Comparison of ENCODE assay signal across 1 cellular context in the genomic region with DNA sequence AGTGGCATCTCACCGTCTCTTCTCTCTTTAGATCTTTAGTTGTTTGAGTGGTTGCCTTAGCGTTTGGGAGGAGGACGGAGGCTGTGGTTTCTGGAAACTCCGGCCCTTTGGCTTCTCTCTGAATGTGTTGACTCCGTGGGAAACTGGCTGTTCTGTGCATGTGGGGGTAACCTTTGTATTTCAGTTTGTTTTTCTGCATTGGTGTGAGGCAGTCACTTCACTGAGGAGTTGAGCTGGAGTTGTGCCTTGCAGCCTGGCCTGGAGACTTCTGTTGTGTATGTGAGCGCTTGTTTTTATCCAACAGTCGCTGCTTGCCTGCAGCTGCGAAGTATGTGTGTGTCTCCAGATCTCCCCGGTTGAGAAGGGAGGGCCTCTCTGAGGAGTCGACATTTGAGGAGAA.
TF ChIP-seq lines count a peak whose summit lies in the region.

No MANE protein-coding gene starts in this region.

TF ChIP-seq in H1, 55 proteins besides CTCF, POLR2A, EP300 and RAD21:
- TF ChIP-seq SRF (IDR thresholded peaks at IDR 0.05; ENCODE audit: low read depth, low read length), result no peak
- no peak for TF ChIP-seq GABPA (IDR thresholded peaks at IDR 0.05; ENCODE audit: borderline replicate concordance, insufficient read depth, low read length)
- no peak for TF ChIP-seq YY1 (IDR thresholded peaks at IDR 0.05; ENCODE audit: low read depth, low read length)
- TF ChIP-seq, protein P1, sequence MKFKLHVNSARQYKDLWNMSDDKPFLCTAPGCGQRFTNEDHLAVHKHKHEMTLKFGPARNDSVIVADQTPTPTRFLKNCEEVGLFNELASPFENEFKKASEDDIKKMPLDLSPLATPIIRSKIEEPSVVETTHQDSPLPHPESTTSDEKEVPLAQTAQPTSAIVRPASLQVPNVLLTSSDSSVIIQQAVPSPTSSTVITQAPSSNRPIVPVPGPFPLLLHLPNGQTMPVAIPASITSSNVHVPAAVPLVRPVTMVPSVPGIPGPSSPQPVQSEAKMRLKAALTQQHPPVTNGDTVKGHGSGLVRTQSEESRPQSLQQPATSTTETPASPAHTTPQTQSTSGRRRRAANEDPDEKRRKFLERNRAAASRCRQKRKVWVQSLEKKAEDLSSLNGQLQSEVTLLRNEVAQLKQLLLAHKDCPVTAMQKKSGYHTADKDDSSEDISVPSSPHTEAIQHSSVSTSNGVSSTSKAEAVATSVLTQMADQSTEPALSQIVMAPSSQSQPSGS (IDR thresholded peaks at IDR 0.05; ENCODE audit: low read length), result no peak
- TF ChIP-seq ATF3 (IDR thresholded peaks at IDR 0.05; ENCODE audit: insufficient read depth, low read depth, low read length), result no peak
- TF ChIP-seq EZH2 (IDR thresholded peaks at IDR 0.05; ENCODE audit: low read depth, low read length, severe bottlenecking), result no peak
- TF ChIP-seq TAF1 (IDR thresholded peaks at IDR 0.05; ENCODE audit: low read depth, low read length), result no peak
- TF ChIP-seq, protein P2, sequence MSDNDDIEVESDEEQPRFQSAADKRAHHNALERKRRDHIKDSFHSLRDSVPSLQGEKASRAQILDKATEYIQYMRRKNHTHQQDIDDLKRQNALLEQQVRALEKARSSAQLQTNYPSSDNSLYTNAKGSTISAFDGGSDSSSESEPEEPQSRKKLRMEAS (IDR thresholded peaks at IDR 0.05), result no peak
- no peak for TF ChIP-seq BRCA1 (IDR thresholded peaks at IDR 0.05; ENCODE audit: low read depth, low read length)
- no peak for TF ChIP-seq TCF12 (IDR thresholded peaks at IDR 0.05; ENCODE audit: low read depth, low read length)
- TF ChIP-seq NANOG (IDR thresholded peaks at IDR 0.05; ENCODE audit: insufficient read depth, low read depth, low read length, poor library complexity, severe bottlenecking), result no peak
- TF ChIP-seq NRF1 (IDR thresholded peaks at IDR 0.05; ENCODE audit: low read depth, low read length), result no peak
- no peak for TF ChIP-seq SIRT6 (IDR thresholded peaks at IDR 0.05; ENCODE audit: low read length)
- TF ChIP-seq FOSL1 (IDR thresholded peaks at IDR 0.05; ENCODE audit: insufficient read depth, low read depth, low read length), result no peak
- TF ChIP-seq PHF8 (conservative IDR thresholded peaks at IDR 0.05; ENCODE audit: low read depth, low read length), result no peak
- no peak for TF ChIP-seq SP1 (IDR thresholded peaks at IDR 0.05; ENCODE audit: low read depth, low read length)
